Comparison of ENCODE assay signal across 9 cellular contexts in the genomic region with DNA sequence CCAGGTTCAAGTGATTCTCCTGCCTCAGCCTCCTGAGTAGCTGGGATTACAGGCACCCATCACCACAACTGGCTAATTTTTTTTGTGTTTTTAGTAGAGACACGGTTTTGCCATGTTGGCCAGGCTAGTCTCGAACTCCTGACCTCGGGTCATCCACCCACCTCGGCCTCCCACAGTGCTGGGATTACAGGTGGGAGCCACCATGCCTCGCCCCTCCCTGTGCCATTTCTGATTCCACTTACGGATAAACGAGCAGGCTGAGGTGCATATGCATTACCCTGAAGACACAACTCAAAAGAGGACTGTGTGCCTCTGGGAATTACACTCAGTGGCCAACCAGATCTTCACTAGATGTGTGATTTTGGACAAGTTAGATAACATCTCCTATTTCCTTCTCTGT. TPM values are rescaled to one million over a fixed set of nuclear protein-coding genes. Genes with fewer than 3 reads are reported as not detected.
"Had no signal": no experiment of that assay in that cellular context is flagged by ENCODE, and none has a peak within 500 bp of the region (broad histone marks: within the 10 kb centered on the region; RNA-seq: fewer than 3 reads in every experiment).

No MANE protein-coding gene starts in this region.

RNA-seq across cellular contexts. Expression of gene EMX2, which starts 35.5 kb away (rescaled TPM):
- total RNA-seq: OCI-LY7, PC-3, PC-9, Peyer's patch, Right ventricle myocardium inferior, Right ventricle myocardium superior, RPMI7951, SK-MEL-5 had no signal
- polyA plus RNA-seq: SK-N-SH had no signal
